ENCODE assay signal across 26 cellular contexts in the genomic region with DNA sequence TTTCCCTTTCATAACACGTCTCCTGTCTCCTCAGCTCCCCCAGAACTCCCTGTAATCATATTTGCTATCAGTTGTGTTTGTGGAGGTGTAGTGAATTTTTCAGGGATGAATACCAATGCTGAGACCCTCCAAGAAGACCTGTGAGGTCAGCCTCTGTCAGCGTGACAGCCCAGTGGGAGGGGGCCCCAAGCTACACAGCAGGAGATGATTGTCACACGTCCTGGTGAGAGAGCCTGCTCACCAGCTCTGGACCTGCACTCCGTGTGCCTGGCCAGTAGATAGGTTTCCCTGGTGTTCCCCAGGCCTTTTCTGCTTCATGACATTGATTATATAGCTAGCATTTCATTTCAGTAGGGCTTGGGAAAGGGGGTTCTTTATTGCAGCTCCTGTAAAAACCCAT.
"Had no signal": no experiment of that assay in that cellular context is flagged by ENCODE, and none has a peak within 500 bp of the region (broad histone marks: within the 10 kb centered on the region; RNA-seq: fewer than 3 reads in every experiment).

No MANE protein-coding gene starts in this region.

- ATAC-seq: activated CD4-positive, CD25-positive, alpha-beta regulatory T cell treated with anti-CD3 and anti-CD28 coated beads, Interleukin-2, amount 50 U/mL, for 24 hours; activated CD8-positive, alpha-beta T cell treated with anti-CD3 and anti-CD28 coated beads, Interleukin-2, amount 10 ng/mL, durations not matched to agents 7 days and 5 days; body of pancreas; Panc1; Right ventricle myocardium inferior had no signal

- H3K27ac ChIP-seq: body of pancreas, KMS-11, SK-N-MC had no signal

- H3K27me3 ChIP-seq: body of pancreas had no signal

- DNase-seq: activated CD4-positive, alpha-beta T cell treated with anti-CD3 and anti-CD28 coated beads for 4 hours; activated CD4-positive, alpha-beta T cell treated with anti-CD3 and anti-CD28 coated beads, Interleukin-2, amount 50 U/mL, for 4 hours; activated CD8-positive, alpha-beta memory T cell treated with anti-CD3 and anti-CD28 coated beads, Interleukin-2, amount 50 U/mL, for 48 hours; activated CD8-positive, alpha-beta T cell treated with anti-CD3 and anti-CD28 coated beads, Interleukin-2, amount 10 ng/mL, durations not matched to agents 7 days and 5 days; activated effector memory CD4-positive, alpha-beta T cell treated with Interleukin-2 at 50 U/mL for 16 hours; activated naive CD4-positive, alpha-beta T cell; activated T-cell treated with anti-CD3 and anti-CD28 coated beads, Interleukin-2, amount 50 U/mL, for 1 hour; aorta; body of pancreas; MG63; MV-4-11; NCI-H1092 treated with DMSO at 0.1 percent for 48 hours; NCI-H1436; NCI-H1930; NCI-H2107; NCI-H2171 treated with DMSO at 0.1 percent for 48 hours; NCI-H526; NK-92 treated with Interleukin-12 subunit alpha and Interleukin-12 subunit beta, amount 100 ng/mL, for 24 hours; OCI-M1; RPMI8226 had no signal

- H3K36me3 ChIP-seq: MG63 had no signal

- H3K4me2 ChIP-seq: KMS-11 had no signal

- H3K9me3 ChIP-seq: body of pancreas, MG63 had no signal

- H3K9ac ChIP-seq: KMS-11 had no signal

- H3K4me3 ChIP-seq: body of pancreas, MG63, SK-N-MC had no signal

- H3K4me1 ChIP-seq: body of pancreas had no signal

- FAIRE-seq: bronchial epithelial cell had no signal
